In genomic region chr10:79095316-79095715, GRCh38 we compare ENCODE assay signal across 20 cellular contexts. TPM values are rescaled to one million over a fixed set of nuclear protein-coding genes. Genes with fewer than 3 reads are reported as not detected.
A peak's percentile ranks its signal among the peaks of the same experiment; 100 is the strongest.
DNase-seq lines count a peak whose midpoint lies in the region; ATAC-seq, FAIRE-seq and TF ChIP-seq lines count a peak whose summit lies in the region.
"Had no signal": no experiment of that assay in that cellular context is flagged by ENCODE, and none has a peak within 500 bp of the region (broad histone marks: within the 10 kb centered on the region; RNA-seq: fewer than 3 reads in every experiment).

No MANE protein-coding gene starts in this region.

- H4K91ac ChIP-seq in trophoblast cell (ENCODE audit: low read depth, low read length): no peak overlapping the region

- DNase-seq in left ventricle myocardium inferior (no peak), left ventricle myocardium superior (no peak), esophagus squamous epithelium (lab: John Stamatoyannopoulos, UW) (no peak), trophoblast cell (no peak), vagina (ENCODE audit: extremely low spot score in 2 of 2) (no peak), smooth muscle cell (lab: John Stamatoyannopoulos, UW; ENCODE audit: unreplicated experiment) (no peak), GM12892 (ENCODE audit: insufficient read length) (no peak)
- DNase-seq: ACHN; CD8-positive, alpha-beta T cell; cerebellar nuclear complex; DND-41; H7; KG1; NCI-H1105 treated with DMSO at 0.1 percent for 48 hours; SJCRH30; stimulated activated CD4-positive, alpha-beta T cell treated with anti-CD3 and anti-CD28 coated beads, Interleukin-4, amount 100 ng/mL, for 1 hour had no signal

- ATAC-seq in left ventricle myocardium superior (no peak), GM19023 (IDR thresholded peaks at IDR 0.05; ENCODE audit: unreplicated experiment) (no peak)
- ATAC-seq: activated CD4-positive, CD25-positive, alpha-beta regulatory T cell treated with anti-CD3 and anti-CD28 coated beads, Interleukin-2, amount 50 U/mL, for 24 hours; activated T-helper 17 cell treated with anti-CD3 and anti-CD28 coated beads, Interleukin-2, amount 50 U/mL, for 72 hours; CD8-positive, alpha-beta T cell had no signal

- H3K4me3 ChIP-seq in left ventricle myocardium inferior: no peak overlapping the region
- H3K4me3 ChIP-seq in esophagus squamous epithelium: no peak overlapping the region
- H3K4me3 ChIP-seq in trophoblast cell (ENCODE audit: low read depth, low read length): no peak overlapping the region
- H3K4me3 ChIP-seq in vagina: no peak overlapping the region
- H3K4me3 ChIP-seq in smooth muscle cell: no peak overlapping the region
- H3K4me3 ChIP-seq: SJCRH30 had no signal

- H2BK5ac ChIP-seq in trophoblast cell (ENCODE audit: low read depth, low read length, poor library complexity): no peak overlapping the region

- peaks cover 100% of the 10 kb centered on the region for H4K20me1 ChIP-seq in smooth muscle cell (ENCODE audit: low read depth)

- peaks cover 54% of the 10 kb centered on the region for H3K79me2 ChIP-seq in trophoblast cell (ENCODE audit: control insufficient read depth, insufficient read depth, low read length, poor library complexity)
- peaks cover 100% of the 10 kb centered on the region for H3K79me2 ChIP-seq in smooth muscle cell (ENCODE audit: low read depth)

- no peak for FAIRE-seq in GM12892 (lab: Jason Lieb, UNC)

- no peak overlapping the region for H3K9ac ChIP-seq in trophoblast cell (ENCODE audit: low read length)
- no peak overlapping the region for H3K9ac ChIP-seq in smooth muscle cell (ENCODE audit: low read depth)

- no peaks in the 10 kb centered on the region for H3K27me3 ChIP-seq in left ventricle myocardium inferior (ENCODE audit: low read depth)
- no peaks in the 10 kb centered on the region for H3K27me3 ChIP-seq in esophagus squamous epithelium
- H3K27me3 ChIP-seq in trophoblast cell (ENCODE audit: insufficient read depth, low read length): no peaks in the 10 kb centered on the region
- no peaks in the 10 kb centered on the region for H3K27me3 ChIP-seq in vagina
- H3K27me3 ChIP-seq in smooth muscle cell (ENCODE audit: low read depth): no peaks in the 10 kb centered on the region
- H3K27me3 ChIP-seq: neutrophil, SJCRH30 had no signal

- H3K14ac ChIP-seq in trophoblast cell (ENCODE audit: low read length): no peak overlapping the region

- H3K4me2 ChIP-seq in trophoblast cell (ENCODE audit: low read length): no peak overlapping the region
- H3K4me2 ChIP-seq in smooth muscle cell: no peak overlapping the region

- H3K36me3 ChIP-seq in left ventricle myocardium inferior (no peaks in the 10 kb centered on the region), esophagus squamous epithelium (peaks cover 0 to 26% (median 0%) of the 10 kb centered on the region in 3 donors), trophoblast cell (ENCODE audit: control insufficient read depth in 1 of 2, insufficient read depth in 2 of 2, low read length in 2 of 2) (peaks cover 13 to 17% of the 10 kb centered on the region in 2 experiments), vagina (no peaks in the 10 kb centered on the region), smooth muscle cell (ENCODE audit: low read depth) (no peaks in the 10 kb centered on the region)
- H3K36me3 ChIP-seq: neutrophil, SJCRH30 had no signal

- no peak overlapping the region for H2BK12ac ChIP-seq in trophoblast cell (ENCODE audit: low read length)

- no peak overlapping the region for H4K8ac ChIP-seq in trophoblast cell (ENCODE audit: low read depth, low read length)

- H2AK5ac ChIP-seq in trophoblast cell (ENCODE audit: low read length): no peak overlapping the region

- peak overlapping the region; percentile 86 for H3K27ac ChIP-seq in left ventricle myocardium inferior (replicated peaks)
- H3K27ac ChIP-seq in esophagus squamous epithelium: peak overlapping the region; percentile 63 to 98 (median 88)
- no peak overlapping the region for H3K27ac ChIP-seq in trophoblast cell (ENCODE audit: low read depth, low read length)
- H3K27ac ChIP-seq in vagina: peak overlapping the region; percentile 82
- H3K27ac ChIP-seq in smooth muscle cell (ENCODE audit: low read depth): no peak overlapping the region
- H3K27ac ChIP-seq: neutrophil, SJCRH30 had no signal

- H3K4me1 ChIP-seq in left ventricle myocardium inferior (peaks cover 99% of the 10 kb centered on the region), esophagus squamous epithelium (peaks cover 50 to 100% (median 68%) of the 10 kb centered on the region in 3 donors), trophoblast cell (ENCODE audit: control insufficient read depth in 1 of 2, insufficient read depth in 2 of 2, low read length in 2 of 2) (peaks cover 12 to 26% of the 10 kb centered on the region in 2 experiments), vagina (peaks cover 100% of the 10 kb centered on the region), smooth muscle cell (ENCODE audit: low read depth) (no peaks in the 10 kb centered on the region)

- no peak overlapping the region for H3K23ac ChIP-seq in trophoblast cell (ENCODE audit: low read length)

- H3K79me1 ChIP-seq in trophoblast cell (ENCODE audit: low read length): no peaks in the 10 kb centered on the region

- no peak overlapping the region for H4K12ac ChIP-seq in trophoblast cell (ENCODE audit: low read depth, low read length)

- TF ChIP-seq POLR2A in esophagus squamous epithelium (IDR thresholded peaks at IDR 0.05): no peak
- no peak for TF ChIP-seq POLR2A in vagina (IDR thresholded peaks at IDR 0.05)
- no peak for TF ChIP-seq POLR2A in GM12892 (IDR thresholded peaks at IDR 0.05; ENCODE audit: low read depth, low read length)

- no peaks in the 10 kb centered on the region for H3K9me3 ChIP-seq in left ventricle myocardium inferior (replicated peaks)
- no peaks in the 10 kb centered on the region for H3K9me3 ChIP-seq in esophagus squamous epithelium
- no peaks in the 10 kb centered on the region for H3K9me3 ChIP-seq in trophoblast cell (ENCODE audit: insufficient read depth, low read depth, low read length)
- no peaks in the 10 kb centered on the region for H3K9me3 ChIP-seq in vagina
- H3K9me3 ChIP-seq in smooth muscle cell (replicated peaks; ENCODE audit: low read depth): no peaks in the 10 kb centered on the region
- H3K9me3 ChIP-seq: neutrophil, SJCRH30 had no signal

- no peak overlapping the region for H3K18ac ChIP-seq in trophoblast cell (ENCODE audit: low read length)

- H2AFZ ChIP-seq in trophoblast cell (ENCODE audit: insufficient read depth, low read length, poor library complexity) (no peak overlapping the region), smooth muscle cell (ENCODE audit: low read depth) (no peak overlapping the region)

- intact Hi-C loops in left ventricle myocardium inferior (cut with micrococcal nuclease): no loop called here
- intact Hi-C loops in left ventricle myocardium superior (cut with micrococcal nuclease): no loop called here
- intact Hi-C loops in esophagus squamous epithelium (cut with DNase I): no loop called here
- intact Hi-C loops in vagina (cut with DNase I): no loop called here

- no peak overlapping the region for H2BK120ac ChIP-seq in trophoblast cell (ENCODE audit: insufficient read depth, low read length, poor library complexity)

- TF ChIP-seq CTCF in left ventricle myocardium inferior (IDR thresholded peaks at IDR 0.05; ENCODE audit: borderline replicate concordance): no peak
- TF ChIP-seq CTCF in esophagus squamous epithelium (IDR thresholded peaks at IDR 0.05): no peak
- no peak for TF ChIP-seq CTCF in vagina (IDR thresholded peaks at IDR 0.05)
- TF ChIP-seq CTCF in smooth muscle cell (IDR thresholded peaks at IDR 0.05; ENCODE audit: borderline replicate concordance, insufficient read depth, poor library complexity, severe bottlenecking): no peak

- no peaks in the 10 kb centered on the region for H3F3A ChIP-seq in smooth muscle cell (ENCODE audit: low read depth)

- 54 to 76% methylated on average over 9 to 10 of the region's 11 CpGs for WGBS in esophagus squamous epithelium, 2 donors
- no CpG with 5 or more reads among the region's 11 CpGs for WGBS in trophoblast cell (ENCODE audit: extremely low coverage, insufficient coverage, insufficient read length)
- 80% methylated on average over 11 of the region's 11 CpGs for WGBS in smooth muscle cell (ENCODE audit: low lambda C conversion rate)

- H3K4ac ChIP-seq in trophoblast cell (ENCODE audit: low read depth, low read length): peak overlapping the region; percentile 38

RNA-seq across cellular contexts. Expression of gene ZMIZ1, which starts 26.6 kb away (rescaled TPM):
- 55.9 TPM for total RNA-seq in left ventricle myocardium inferior
- total RNA-seq in left ventricle myocardium superior: 49.5 TPM
- 10 to 100 TPM; 28.2 to 79.5 (median 40.4) TPM for total RNA-seq in esophagus squamous epithelium
- polyA plus RNA-seq in trophoblast cell (2013): 52.4 and 54.3 TPM in 2 replicates
- total RNA-seq in vagina: 61.4 TPM
- 12.0 and 31.3 TPM in 2 replicates for total RNA-seq in smooth muscle cell
- 24.2 and 28.9 TPM in 2 replicates for polyA plus RNA-seq in smooth muscle cell
- polyA plus RNA-seq in GM12892 (2012; ENCODE audit: missing spikeins): 30.7 TPM

Comparison
In these comparisons a context has a peak if more than half of its experiments do, and no peak if none do; other contexts are left out.
1. H3K27ac ChIP-seq: peak in left ventricle myocardium inferior (single experiment), esophagus squamous epithelium (4 of 4) and vagina (single experiment); none in trophoblast cell (single experiment) and smooth muscle cell (single experiment).